In genomic region chr7:102404005-102404861, GRCh38 we compare ENCODE assay signal across 8 cellular contexts. TPM values are rescaled to one million over a fixed set of nuclear protein-coding genes. Genes with fewer than 3 reads are reported as not detected.
A peak's percentile ranks its signal among the peaks of the same experiment; 100 is the strongest.
DNase-seq lines count a peak whose midpoint lies in the region; ATAC-seq and TF ChIP-seq lines count a peak whose summit lies in the region.

No MANE protein-coding gene starts in this region.

- H2AFZ ChIP-seq in fibroblast of lung (ENCODE audit: low read length), result no peak overlapping the region

- no peak overlapping the region for H3K27ac Mint-ChIP-seq in activated CD8-positive, alpha-beta T cell treated with anti-CD3 and anti-CD28 coated beads, Interleukin-2, amount 10 ng/mL, durations not matched to agents 7 days and 5 days
- no peak overlapping the region for H3K27ac Mint-ChIP-seq in osteocyte (ENCODE audit: unreplicated experiment)

- H3K36me3 ChIP-seq in fibroblast of lung (ENCODE audit: control insufficient read depth, insufficient read depth, low read length), result peaks cover 20% of the 10 kb centered on the region

- H3K4me1 Mint-ChIP-seq in activated CD8-positive, alpha-beta T cell treated with anti-CD3 and anti-CD28 coated beads, Interleukin-2, amount 10 ng/mL, durations not matched to agents 7 days and 5 days (ENCODE audit: low read depth), result peaks cover 14% of the 10 kb centered on the region
- no peaks in the 10 kb centered on the region for H3K4me1 Mint-ChIP-seq in osteocyte (ENCODE audit: unreplicated experiment)

- peak; percentile 63 for ATAC-seq in GM19452 (IDR thresholded peaks at IDR 0.05; ENCODE audit: unreplicated experiment)
- ATAC-seq in HG03432 (IDR thresholded peaks at IDR 0.05; ENCODE audit: unreplicated experiment), result peak; percentile 69
- ATAC-seq in activated CD8-positive, alpha-beta T cell treated with anti-CD3 and anti-CD28 coated beads, Interleukin-2, amount 10 ng/mL, durations not matched to agents 7 days and 5 days, result peak; percentile 95
- ATAC-seq in GM19328 (IDR thresholded peaks at IDR 0.05; ENCODE audit: unreplicated experiment), result no peak

- H4K20me1 ChIP-seq in fibroblast of lung (ENCODE audit: control insufficient read depth, extremely low read depth, insufficient read depth, low read length), result no peaks in the 10 kb centered on the region

- no peak overlapping the region for H3K4me3 ChIP-seq in fibroblast of lung (replicated peaks in 1 of 4; ENCODE audit: control extremely low read depth in 1 of 4, insufficient read depth in 1 of 4, low read depth in 3 of 4, low read length in 4 of 4)

- H3K27me3 ChIP-seq in fibroblast of lung (ENCODE audit: control insufficient read depth, insufficient read depth, low read length), result no peaks in the 10 kb centered on the region

- no peak overlapping the region for H3K4me2 ChIP-seq in fibroblast of lung (ENCODE audit: extremely low read depth, insufficient read depth, low read length)

- TF ChIP-seq CTCF in fibroblast of lung (conservative IDR thresholded peaks at IDR 0.05 in 1 of 2, IDR thresholded peaks at IDR 0.05 in 1 of 2; ENCODE audit: low read depth in 1 of 2, low read length in 2 of 2), result peak; percentile 43 to 67
- peak; percentile 59 for TF ChIP-seq CTCF in osteocyte (IDR thresholded peaks at IDR 0.05)

- H3K79me2 ChIP-seq in fibroblast of lung (ENCODE audit: control insufficient read depth, insufficient read depth, low read length), result no peaks in the 10 kb centered on the region

- H3K36me3 Mint-ChIP-seq in activated CD8-positive, alpha-beta T cell treated with anti-CD3 and anti-CD28 coated beads, Interleukin-2, amount 10 ng/mL, durations not matched to agents 7 days and 5 days (ENCODE audit: low read depth), result peaks cover 64% of the 10 kb centered on the region
- H3K36me3 Mint-ChIP-seq in osteocyte (ENCODE audit: unreplicated experiment), result peaks cover 63% of the 10 kb centered on the region

- peak overlapping the region; percentile 41 for H3K27ac ChIP-seq in fibroblast of lung (ENCODE audit: insufficient read depth, low read length)

- no peak overlapping the region for H3K9ac ChIP-seq in fibroblast of lung (ENCODE audit: insufficient read depth, low read length)

- CTCF ChIA-PET in activated CD8-positive, alpha-beta T cell treated with anti-CD3 and anti-CD28 coated beads, Interleukin-2, amount 10 ng/mL, durations not matched to agents 7 days and 5 days (lab: Charles Lee), result interaction anchor here (1.0 to 3.5 kb wide), 18 partner anchors 8 to 63 kb away, joined by 3 to 33 read pairs (median 5); partner anchors contain the start of genes ALKBH4, ORAI2 and PRKRIP1

- H3K9me3 ChIP-seq in fibroblast of lung (ENCODE audit: control insufficient read depth, insufficient read depth, low read depth, low read length), result no peaks in the 10 kb centered on the region

- no peaks in the 10 kb centered on the region for H3K9me3 Mint-ChIP-seq in activated CD8-positive, alpha-beta T cell treated with anti-CD3 and anti-CD28 coated beads, Interleukin-2, amount 10 ng/mL, durations not matched to agents 7 days and 5 days (ENCODE audit: insufficient read depth)
- no peaks in the 10 kb centered on the region for H3K9me3 Mint-ChIP-seq in osteocyte (ENCODE audit: unreplicated experiment)

- no peaks in the 10 kb centered on the region for H3K4me1 ChIP-seq in fibroblast of lung (ENCODE audit: control insufficient read depth, extremely low read depth, insufficient read depth, low read length)

- POLR2A ChIA-PET in activated CD8-positive, alpha-beta T cell treated with anti-CD3 and anti-CD28 coated beads, Interleukin-2, amount 10 ng/mL, durations not matched to agents 7 days and 5 days (lab: Charles Lee), result interaction anchor here (0.6 to 2.6 kb wide), 3 partner anchors 22 to 61 kb away, joined by 4 to 13 read pairs (median 7); partner anchors contain the start of genes ALKBH4 and LRWD1

- H3K27me3 Mint-ChIP-seq in activated CD8-positive, alpha-beta T cell treated with anti-CD3 and anti-CD28 coated beads, Interleukin-2, amount 10 ng/mL, durations not matched to agents 7 days and 5 days (ENCODE audit: low read depth), result no peaks in the 10 kb centered on the region
- H3K27me3 Mint-ChIP-seq in osteocyte (ENCODE audit: unreplicated experiment), result no peaks in the 10 kb centered on the region

- H3K4me3 Mint-ChIP-seq in activated CD8-positive, alpha-beta T cell treated with anti-CD3 and anti-CD28 coated beads, Interleukin-2, amount 10 ng/mL, durations not matched to agents 7 days and 5 days, result no peak overlapping the region
- H3K4me3 Mint-ChIP-seq in osteocyte (ENCODE audit: unreplicated experiment), result no peak overlapping the region

- DNase-seq in DMS53 treated with DMSO at 0.1 percent for 48 hours (lab: John Stamatoyannopoulos, UW; ENCODE audit: unreplicated experiment) (peak; percentile 87), NCI-H69 (lab: John Stamatoyannopoulos, UW) (peak; percentile 64), fibroblast of lung (ENCODE audit: low read depth in 2 of 2) (peak; percentile 49 to 57), osteocyte (ENCODE audit: extremely low spot score, unreplicated experiment) (no peak)
- DNase-seq in activated CD8-positive, alpha-beta T cell treated with anti-CD3 and anti-CD28 coated beads, Interleukin-2, amount 10 ng/mL, durations not matched to agents 7 days and 5 days, result peak; percentile 63

RNA-seq across cellular contexts. Expression of gene PRKRIP1, which starts 8.1 kb away (rescaled TPM):
- 10 to 100 TPM; 26.8 to 28.1 TPM for total RNA-seq in activated CD8-positive, alpha-beta T cell treated with anti-CD3 and anti-CD28 coated beads, Interleukin-2, amount 10 ng/mL, durations not matched to agents 7 days and 5 days
- 12.3 and 16.3 TPM in 2 replicates for total RNA-seq in fibroblast of lung
- 12.4 and 13.8 TPM in 2 replicates for polyA plus RNA-seq in fibroblast of lung
- 15.3 and 18.1 TPM in 2 replicates for polyA plus RNA-seq in fibroblast of lung (2012)
- polyA minus RNA-seq in fibroblast of lung (ENCODE audit: low replicate concordance), result 0.82 and 3.1 TPM in 2 replicates
- 30.1 and 32.2 TPM in 2 replicates for total RNA-seq in osteocyte

RNA-seq across cellular contexts. Expression of gene ORAI2, which starts 29.1 kb away (rescaled TPM):
- total RNA-seq in activated CD8-positive, alpha-beta T cell treated with anti-CD3 and anti-CD28 coated beads, Interleukin-2, amount 10 ng/mL, durations not matched to agents 7 days and 5 days, result 10 to 100 TPM; 72.5 to 72.8 TPM
- total RNA-seq in fibroblast of lung (14.9 and 26.6 TPM in 2 replicates), osteocyte (46.3 and 47.8 TPM in 2 replicates)
- 20.3 and 22.1 TPM in 2 replicates for polyA plus RNA-seq in fibroblast of lung
- polyA plus RNA-seq in fibroblast of lung (2012), result 40.1 and 40.2 TPM in 2 replicates
- polyA minus RNA-seq in fibroblast of lung (ENCODE audit: low replicate concordance), result 62.5 and 69.8 TPM in 2 replicates

RNA-seq across cellular contexts. Expression of gene SPDYE6, which starts 48.0 kb away (rescaled TPM):
- not detected for total RNA-seq in activated CD8-positive, alpha-beta T cell treated with anti-CD3 and anti-CD28 coated beads, Interleukin-2, amount 10 ng/mL, durations not matched to agents 7 days and 5 days
- not detected in 2 replicates for total RNA-seq in fibroblast of lung
- not detected in 2 replicates for polyA plus RNA-seq in fibroblast of lung
- polyA plus RNA-seq in fibroblast of lung (2012), result 0.55 and 0.68 TPM in 2 replicates
- not detected in 2 replicates for polyA minus RNA-seq in fibroblast of lung (ENCODE audit: low replicate concordance)
- not detected in 2 replicates for total RNA-seq in osteocyte
